Comparison of ENCODE assay signal across 22 cellular contexts in the genomic region with DNA sequence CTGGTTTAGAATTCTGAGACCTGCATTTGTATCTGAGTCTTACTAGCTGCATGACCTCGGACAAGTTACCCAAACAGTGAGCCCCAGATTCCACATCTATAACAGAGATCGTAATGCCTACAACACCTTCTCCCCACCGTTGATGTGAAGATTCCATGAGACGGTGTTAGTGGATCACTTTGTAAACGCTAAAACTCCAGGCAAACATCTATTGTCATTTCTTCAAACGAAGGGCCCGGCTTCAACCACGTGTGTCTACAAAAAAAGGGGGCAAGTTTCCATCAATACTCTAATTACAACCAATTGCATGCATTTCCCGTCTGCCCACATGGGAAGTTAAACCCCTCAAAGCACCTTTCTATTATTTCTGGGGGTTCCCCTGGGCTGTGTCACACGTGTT.
"Had no signal": no experiment of that assay in that cellular context is flagged by ENCODE, and none has a peak within 500 bp of the region (broad histone marks: within the 10 kb centered on the region; RNA-seq: fewer than 3 reads in every experiment).

No MANE protein-coding gene starts in this region.

- H3K36me3 Mint-ChIP-seq: activated naive CD8-positive, alpha-beta T cell had no signal

- H3K4me1 Mint-ChIP-seq: neural crest cell had no signal

- H3K4me3 ChIP-seq: heart left ventricle, lower lobe of right lung, tibial artery had no signal

- ATAC-seq: activated CD4-positive, CD25-positive, alpha-beta regulatory T cell treated with anti-CD3 and anti-CD28 coated beads, Interleukin-2, amount 50 U/mL, for 24 hours; naive thymus-derived CD4-positive, alpha-beta T cell; sciatic nerve; T-helper 17 cell had no signal

- H3K4me3 Mint-ChIP-seq: activated CD4-positive, alpha-beta T cell treated with anti-CD3 and anti-CD28 coated beads, Interleukin-2, amount 10 ng/mL, durations not matched to agents 7 days and 5 days; activated naive CD8-positive, alpha-beta T cell; activated T-cell treated with anti-CD3 and anti-CD28 coated beads, Interleukin-2, amount 50 U/mL, for 24 hours; naive thymus-derived CD4-positive, alpha-beta T cell; neural crest cell; T-helper 17 cell had no signal

- H3K9me3 ChIP-seq: heart left ventricle, lower lobe of right lung, tibial artery had no signal

- FAIRE-seq: small intestine had no signal

- H3K9me3 Mint-ChIP-seq: activated CD4-positive, alpha-beta T cell treated with anti-CD3 and anti-CD28 coated beads, Interleukin-2, amount 10 ng/mL, durations not matched to agents 7 days and 5 days; activated T-cell treated with anti-CD3 and anti-CD28 coated beads, Interleukin-2, amount 50 U/mL, for 24 hours; activated T-helper 2 cell treated with anti-CD3 and anti-CD28 coated beads, Interferon-gamma antibody, Interleukin-2, Interleukin-4, amounts not matched to agents 10 μg/mL and 5 μg/mL and 100 μg/mL, durations not matched to agents 14 hours and 24 hours and 36 hours; naive thymus-derived CD4-positive, alpha-beta T cell; neural crest cell had no signal

- H3K27me3 ChIP-seq: heart left ventricle, tibial artery had no signal

- H3K27me3 Mint-ChIP-seq: activated CD4-positive, alpha-beta T cell treated with anti-CD3 and anti-CD28 coated beads, Interleukin-2, amount 10 ng/mL, durations not matched to agents 7 days and 5 days; activated naive CD8-positive, alpha-beta T cell; activated T-cell treated with anti-CD3 and anti-CD28 coated beads, Interleukin-2, amount 50 U/mL, for 24 hours; naive thymus-derived CD4-positive, alpha-beta T cell; T-helper 17 cell had no signal

- H3K36me3 ChIP-seq: heart left ventricle, lower lobe of right lung, tibial artery had no signal

- H3K4me1 ChIP-seq: lower lobe of right lung, tibial artery had no signal

- H3K27ac ChIP-seq: epithelial cell of prostate, heart left ventricle, lower lobe of right lung, tibial artery had no signal

- H3K27ac Mint-ChIP-seq: activated CD4-positive, alpha-beta T cell treated with anti-CD3 and anti-CD28 coated beads, Interleukin-2, amount 10 ng/mL, durations not matched to agents 7 days and 5 days had no signal

- DNase-seq: activated CD4-positive, alpha-beta T cell treated with anti-CD3 and anti-CD28 coated beads, Interleukin-2, amount 10 ng/mL, durations not matched to agents 7 days and 5 days; activated CD8-positive, alpha-beta memory T cell treated with anti-CD3 and anti-CD28 coated beads for 24 hours; activated CD8-positive, alpha-beta memory T cell treated with anti-CD3 and anti-CD28 coated beads, Interleukin-2, amount 50 U/mL, for 4 hours; activated naive CD4-positive, alpha-beta T cell; activated T-cell treated with anti-CD3 and anti-CD28 coated beads, Interleukin-2, amount 50 U/mL, for 24 hours; amygdala; cerebellar nuclear complex; heart left ventricle; islet precursor cell; lower lobe of right lung; naive thymus-derived CD4-positive, alpha-beta T cell; small intestine; stimulated activated CD4-positive, alpha-beta T cell treated with anti-CD3 and anti-CD28 coated beads, Interleukin-15, amount 100 ng/mL, for 24 hours; stimulated activated naive CD4-positive, alpha-beta T cell treated with Interleukin-2 at 50 U/mL for 16 hours; T-helper 17 cell; tibial artery had no signal
